14 cellular contexts compared by ENCODE assay signal in genomic region chr9:122218070-122218884, GRCh38. TPM values are rescaled to one million over a fixed set of nuclear protein-coding genes. Genes with fewer than 3 reads are reported as not detected.
DNase-seq lines count a peak whose midpoint lies in the region; ATAC-seq and TF ChIP-seq lines count a peak whose summit lies in the region.
"Had no signal": no experiment of that assay in that cellular context is flagged by ENCODE, and none has a peak within 500 bp of the region (broad histone marks: within the 10 kb centered on the region; RNA-seq: fewer than 3 reads in every experiment).

No MANE protein-coding gene starts in this region.

- 49 to 50% methylated on average over 8 of the region's 8 CpGs for WGBS in heart right ventricle, 2 donors

- DNase-seq in cardiac septum (ENCODE audit: low spot score): peak; percentile 54
- no peak for DNase-seq in heart right ventricle
- DNase-seq in RKO (ENCODE audit: low spot score): peak; percentile 35
- DNase-seq in glutamatergic neuron: no peak
- no peak for DNase-seq in NCI-H1694 treated with DMSO at 0.1 percent for 48 hours (lab: John Stamatoyannopoulos, UW)
- no peak for DNase-seq in GM10266 (ENCODE audit: extremely low spot score)
- DNase-seq: activated CD4-positive, alpha-beta memory T cell treated with anti-CD3 and anti-CD28 coated beads for 36 hours; amniotic stem cell; C1 segment of cervical spinal cord; NCI-H1092 treated with DMSO at 0.1 percent for 48 hours; transverse colon had no signal

- H3K27ac ChIP-seq in heart right ventricle: no peak overlapping the region
- H3K27ac ChIP-seq: skin epidermis, transverse colon had no signal

- H3K4me1 Mint-ChIP-seq in glutamatergic neuron (ENCODE audit: low read depth, unreplicated experiment): peaks cover 18% of the 10 kb centered on the region

- H3K4me3 ChIP-seq in heart right ventricle: peak overlapping the region in 3 of 10 donors; percentile 16 to 43 (median 30)

- TF ChIP-seq CTCF in heart right ventricle (IDR thresholded peaks at IDR 0.05) (no peak), glutamatergic neuron (IDR thresholded peaks at IDR 0.05; ENCODE audit: partially characterized antibody, unreplicated experiment) (no peak), GM10266 (IDR thresholded peaks at IDR 0.05; ENCODE audit: control insufficient read depth, insufficient read depth, low read depth, missing control alignments) (no peak)

- H3K4me1 ChIP-seq in heart right ventricle: peaks cover 10 to 65% (median 38%) of the 10 kb centered on the region in 9 donors

- H3K9me3 ChIP-seq in heart right ventricle: no peaks in the 10 kb centered on the region
- H3K9me3 ChIP-seq: transverse colon had no signal

- intact Hi-C loops in cardiac septum (cut with DNase I) (no loop called here), heart right ventricle (cut with DNase I) (no loop called here)

- H3K4me3 Mint-ChIP-seq in glutamatergic neuron (ENCODE audit: unreplicated experiment): peak overlapping the region; percentile 28
- H3K4me3 Mint-ChIP-seq: activated CD4-positive, alpha-beta memory T cell treated with anti-CD3 and anti-CD28 coated beads for 36 hours had no signal

- H3K27me3 Mint-ChIP-seq in glutamatergic neuron (ENCODE audit: unreplicated experiment): peaks cover 52% of the 10 kb centered on the region

- H3K9me3 Mint-ChIP-seq in glutamatergic neuron (ENCODE audit: unreplicated experiment): peaks cover 16% of the 10 kb centered on the region
- H3K9me3 Mint-ChIP-seq: activated CD4-positive, alpha-beta memory T cell treated with anti-CD3 and anti-CD28 coated beads for 36 hours had no signal

- ATAC-seq in heart right ventricle (no peak), GM18907 (IDR thresholded peaks at IDR 0.05; ENCODE audit: unreplicated experiment) (no peak), HG03469 (IDR thresholded peaks at IDR 0.05; ENCODE audit: unreplicated experiment) (no peak)

- H3K27ac Mint-ChIP-seq in glutamatergic neuron (ENCODE audit: unreplicated experiment): no peak overlapping the region
- H3K27ac Mint-ChIP-seq: activated CD4-positive, alpha-beta memory T cell treated with anti-CD3 and anti-CD28 coated beads for 36 hours had no signal

- peaks cover 10% of the 10 kb centered on the region for H3K36me3 Mint-ChIP-seq in glutamatergic neuron (ENCODE audit: unreplicated experiment)
- H3K36me3 Mint-ChIP-seq: activated CD4-positive, alpha-beta memory T cell treated with anti-CD3 and anti-CD28 coated beads for 36 hours had no signal

- peaks cover 26 to 100% (median 96%) of the 10 kb centered on the region in 7 donors for H3K27me3 ChIP-seq in heart right ventricle

- peaks cover 0 to 5% (median 0%) of the 10 kb centered on the region in 9 donors for H3K36me3 ChIP-seq in heart right ventricle
- H3K36me3 ChIP-seq: transverse colon had no signal

RNA-seq across cellular contexts. Expression of gene LHX6, which starts 10.5 kb away (rescaled TPM):
- 10.8 TPM for total RNA-seq in cardiac septum
- 1 to 10 TPM; 1.9 to 9.4 (median 4.8) TPM for total RNA-seq in heart right ventricle
- 1 to 10 TPM; 7.3 to 7.5 TPM for polyA plus RNA-seq in heart right ventricle
- 2.8 TPM for total RNA-seq in glutamatergic neuron (ENCODE audit: unreplicated experiment)
- total RNA-seq: activated CD4-positive, alpha-beta memory T cell treated with anti-CD3 and anti-CD28 coated beads for 36 hours had no signal

RNA-seq across cellular contexts. Expression of gene RBM18, which starts 46.4 kb away (rescaled TPM):
- total RNA-seq in cardiac septum (32.3 TPM), heart right ventricle (10 to 100 TPM; 36.2 to 47.6 (median 43.4) TPM), glutamatergic neuron (ENCODE audit: unreplicated experiment) (27.3 TPM)
- polyA plus RNA-seq in heart right ventricle: 10 to 100 TPM in 1 of 2 donors, 1 to 10 TPM in 1; 6.0 to 13.6 TPM

RNA-seq across cellular contexts. Expression of gene MRRF, which starts 46.4 kb away (rescaled TPM):
- total RNA-seq in cardiac septum (35.9 TPM), heart right ventricle (10 to 100 TPM; 30.3 to 45.9 (median 39.1) TPM), glutamatergic neuron (ENCODE audit: unreplicated experiment) (16.9 TPM)
- 10 to 100 TPM; 35.0 to 37.7 TPM for polyA plus RNA-seq in heart right ventricle

RNA-seq across cellular contexts. Expression of gene MORN5, which starts 58.6 kb away (rescaled TPM):
- not detected for total RNA-seq in cardiac septum
- not detected for total RNA-seq in heart right ventricle
- polyA plus RNA-seq in heart right ventricle: not detected
- not detected for total RNA-seq in glutamatergic neuron (ENCODE audit: unreplicated experiment)
- total RNA-seq: activated CD4-positive, alpha-beta memory T cell treated with anti-CD3 and anti-CD28 coated beads for 36 hours had no signal

RNA-seq across cellular contexts. Expression of gene NDUFA8, which starts 58.7 kb away (rescaled TPM):
- 230 TPM for total RNA-seq in cardiac septum
- 100 to 1,000 TPM; 222 to 327 (median 310) TPM for total RNA-seq in heart right ventricle
- 100 to 1,000 TPM; 371 to 739 TPM for polyA plus RNA-seq in heart right ventricle
- total RNA-seq in glutamatergic neuron (ENCODE audit: unreplicated experiment): 46.1 TPM

Comparison
In these comparisons a context has a peak if more than half of its experiments do, and no peak if none do; other contexts are left out.
1. DNase-seq: peak in cardiac septum (single experiment) and RKO (single experiment); none in heart right ventricle (0 of 2), glutamatergic neuron (single experiment), NCI-H1694 treated with DMSO at 0.1 percent for 48 hours (single experiment) and GM10266 (single experiment).